20 cellular contexts compared by ENCODE assay signal in genomic region chr16:59899940-59900339, GRCh38.
DNase-seq lines count a peak whose midpoint lies in the region; TF ChIP-seq lines count a peak whose summit lies in the region.
"Had no signal": no experiment of that assay in that cellular context is flagged by ENCODE, and none has a peak within 500 bp of the region (broad histone marks: within the 10 kb centered on the region; RNA-seq: fewer than 3 reads in every experiment).

No MANE protein-coding gene starts in this region.

- H4K20me1 ChIP-seq in neural progenitor cell (ENCODE audit: low read depth) = no peaks in the 10 kb centered on the region

- no peak overlapping the region for H3K4me3 Mint-ChIP-seq in neural progenitor cell
- H3K4me3 Mint-ChIP-seq: T-helper 1 cell treated with Interleukin-12 subunit alpha and Interleukin-12 subunit beta and Interleukin-4 antibody, amounts not matched to agents 30 μg/mL and 1 μg/mL, for 36 hours had no signal

- H3K9ac ChIP-seq in neural progenitor cell = no peak overlapping the region
- H3K9ac ChIP-seq: GM23248, KMS-11 had no signal

- H3K4me2 ChIP-seq in neural progenitor cell = no peak overlapping the region
- H3K4me2 ChIP-seq: KMS-11 had no signal

- H3F3A ChIP-seq in neural progenitor cell (ENCODE audit: low read depth) = no peaks in the 10 kb centered on the region

- H3K27ac ChIP-seq in neural progenitor cell (no peak overlapping the region), breast epithelium (no peak overlapping the region)
- H3K27ac ChIP-seq: C4-2B, GM23248, KMS-11, RWPE1 had no signal

- H3K4me1 ChIP-seq in neural progenitor cell (no peaks in the 10 kb centered on the region), breast epithelium (no peaks in the 10 kb centered on the region)

- no peak for TF ChIP-seq POLR2A in breast epithelium (IDR thresholded peaks at IDR 0.05)

- H3K27me3 Mint-ChIP-seq in neural progenitor cell (ENCODE audit: insufficient read depth, low read depth) = peaks cover 3% of the 10 kb centered on the region

- H3K36me3 Mint-ChIP-seq in neural progenitor cell = no peaks in the 10 kb centered on the region

- H3K9me3 ChIP-seq in neural progenitor cell (ENCODE audit: low read depth) (no peaks in the 10 kb centered on the region), breast epithelium (no peaks in the 10 kb centered on the region)
- H3K9me3 ChIP-seq: MG63 had no signal

- H3K79me2 ChIP-seq in neural progenitor cell (ENCODE audit: low read depth) = no peaks in the 10 kb centered on the region

- no peak overlapping the region for H3K27ac Mint-ChIP-seq in neural progenitor cell
- H3K27ac Mint-ChIP-seq: T-helper 1 cell treated with Interleukin-12 subunit alpha and Interleukin-12 subunit beta and Interleukin-4 antibody, amounts not matched to agents 30 μg/mL and 1 μg/mL, for 36 hours had no signal

- DNase-seq in NCI-H510A treated with DMSO at 0.1 percent for 48 hours (lab: John Stamatoyannopoulos, UW) (peak; percentile 2), NCI-H510A (lab: John Stamatoyannopoulos, UW) (no peak), NOMO-1 (lab: John Stamatoyannopoulos, UW; ENCODE audit: unreplicated experiment in 2 of 2) (peak; percentile 67 to 80), SKM-1 treated with dmso at 0.1 percent for 144 hours (lab: John Stamatoyannopoulos, UW; ENCODE audit: unreplicated experiment) (peak; percentile 90), neural progenitor cell (ENCODE audit: low spot score) (no peak), HCEC 1CT (no peak), DMS79 treated with DMSO at 0.1 percent for 48 hours (lab: John Stamatoyannopoulos, UW) (no peak), breast epithelium (ENCODE audit: low spot score in 2 of 2) (no peak)
- DNase-seq: 8988T, COR-L47, DMS53, GM23248, MG63, NCI-H226, NCI-H69 had no signal

- peak overlapping the region; percentile 37 for H2AFZ ChIP-seq in neural progenitor cell (replicated peaks)
- H2AFZ ChIP-seq: GM23248 had no signal

- no peaks in the 10 kb centered on the region for H3K9me3 Mint-ChIP-seq in neural progenitor cell

- no peaks in the 10 kb centered on the region for H3K4me1 Mint-ChIP-seq in neural progenitor cell

- no peaks in the 10 kb centered on the region for H3K27me3 ChIP-seq in neural progenitor cell
- H3K27me3 ChIP-seq in breast epithelium = no peaks in the 10 kb centered on the region
- H3K27me3 ChIP-seq: MG63 had no signal

- H3K36me3 ChIP-seq in neural progenitor cell = no peaks in the 10 kb centered on the region
- H3K36me3 ChIP-seq in breast epithelium = no peaks in the 10 kb centered on the region
- H3K36me3 ChIP-seq: MG63 had no signal

- intact Hi-C loops in breast epithelium (cut with DNase I; ENCODE audit: low total_unique reads) = no loop called here

- TF ChIP-seq CTCF in neural progenitor cell (IDR thresholded peaks at IDR 0.05) = no peak
- no peak for TF ChIP-seq CTCF in breast epithelium (IDR thresholded peaks at IDR 0.05)

- no peak overlapping the region for H3K4me3 ChIP-seq in neural progenitor cell
- no peak overlapping the region for H3K4me3 ChIP-seq in breast epithelium
- H3K4me3 ChIP-seq: GM12878, GM23248, MG63 had no signal

Comparison
In these comparisons a context has a peak if more than half of its experiments do, and no peak if none do; other contexts are left out.
1. DNase-seq: peak in NCI-H510A treated with DMSO at 0.1 percent for 48 hours (single experiment), NOMO-1 (2 of 2) and SKM-1 treated with dmso at 0.1 percent for 144 hours (single experiment); none in NCI-H510A (single experiment), neural progenitor cell (single experiment), HCEC 1CT (single experiment), DMS79 treated with DMSO at 0.1 percent for 48 hours (single experiment) and breast epithelium (0 of 2).